ENCODE assay signal across 27 cellular contexts in genomic region chr15:61480863-61481262, GRCh38.
"Had no signal": no experiment of that assay in that cellular context is flagged by ENCODE, and none has a peak within 500 bp of the region (broad histone marks: within the 10 kb centered on the region; RNA-seq: fewer than 3 reads in every experiment).

No MANE protein-coding gene starts in this region.

- H3K36me3 Mint-ChIP-seq: activated CD4-positive, alpha-beta memory T cell treated with anti-CD3 and anti-CD28 coated beads for 36 hours; activated naive CD8-positive, alpha-beta T cell treated with anti-CD3 and anti-CD28 coated beads for 36 hours; brain; natural killer cell treated with Interleukin-12 subunit alpha and Interleukin-12 subunit beta and Interleukin-15 and Interleukin-18, amount 100 ng/mL, for 72 hours had no signal

- FAIRE-seq: endothelial cell of umbilical vein, TTC549 had no signal

- H3K9me3 Mint-ChIP-seq: activated CD4-positive, alpha-beta memory T cell treated with anti-CD3 and anti-CD28 coated beads for 36 hours; activated CD4-positive, alpha-beta T cell treated with anti-CD3 and anti-CD28 coated beads, Interleukin-2, amount 10 ng/mL, durations not matched to agents 24 days and 14 days; activated naive CD4-positive, alpha-beta T cell treated with anti-CD3 and anti-CD28 coated beads for 36 hours; activated naive CD8-positive, alpha-beta T cell treated with anti-CD3 and anti-CD28 coated beads for 36 hours; activated T-helper 1 cell treated with anti-CD3 and anti-CD28 coated beads, Interleukin-12 subunit alpha, Interleukin-12 subunit beta, Interleukin-2, Interleukin-4 antibody, amounts not matched to agents 30 ng/mL and 10 ng/mL and 1 ng/mL, durations not matched to agents 14 hours and 24 hours and 36 hours; brain; natural killer cell treated with Interleukin-12 subunit alpha and Interleukin-12 subunit beta and Interleukin-15 and Interleukin-18, amount 100 ng/mL, for 72 hours had no signal

- H3K27me3 Mint-ChIP-seq: brain had no signal

- H3K4me1 ChIP-seq: adrenal gland, spleen, tibial nerve had no signal

- H3K4me1 Mint-ChIP-seq: activated CD4-positive, alpha-beta T cell treated with anti-CD3 and anti-CD28 coated beads, Interleukin-2, amount 10 ng/mL, durations not matched to agents 24 days and 14 days; activated naive CD8-positive, alpha-beta T cell treated with anti-CD3 and anti-CD28 coated beads for 36 hours; brain had no signal

- ATAC-seq: activated CD4-positive, CD25-positive, alpha-beta regulatory T cell treated with anti-CD3 and anti-CD28 coated beads, Interleukin-2, amount 50 U/mL, for 24 hours; esophagus mucosa; left ventricle myocardium superior; mucosa of descending colon; natural killer cell treated with Interleukin-12 subunit alpha and Interleukin-12 subunit beta and Interleukin-15 and Interleukin-18, amount 100 ng/mL, for 72 hours had no signal

- H3K9me3 ChIP-seq: adrenal gland, mucosa of descending colon, spleen, tibial nerve had no signal

- H3K4me3 Mint-ChIP-seq: activated CD4-positive, alpha-beta memory T cell treated with anti-CD3 and anti-CD28 coated beads for 36 hours; activated CD4-positive, alpha-beta T cell treated with anti-CD3 and anti-CD28 coated beads, Interleukin-2, amount 10 ng/mL, durations not matched to agents 24 days and 14 days; activated naive CD4-positive, alpha-beta T cell treated with anti-CD3 and anti-CD28 coated beads for 36 hours; activated naive CD8-positive, alpha-beta T cell treated with anti-CD3 and anti-CD28 coated beads for 36 hours; activated T-helper 1 cell treated with anti-CD3 and anti-CD28 coated beads, Interleukin-12 subunit alpha, Interleukin-12 subunit beta, Interleukin-2, Interleukin-4 antibody, amounts not matched to agents 30 ng/mL and 10 ng/mL and 1 ng/mL, durations not matched to agents 14 hours and 24 hours and 36 hours; brain; natural killer cell treated with Interleukin-12 subunit alpha and Interleukin-12 subunit beta and Interleukin-15 and Interleukin-18, amount 100 ng/mL, for 72 hours had no signal

- H3K27ac Mint-ChIP-seq: activated CD4-positive, alpha-beta memory T cell treated with anti-CD3 and anti-CD28 coated beads for 36 hours; activated CD4-positive, alpha-beta T cell treated with anti-CD3 and anti-CD28 coated beads, Interleukin-2, amount 10 ng/mL, durations not matched to agents 24 days and 14 days; activated naive CD4-positive, alpha-beta T cell treated with anti-CD3 and anti-CD28 coated beads for 36 hours; activated naive CD8-positive, alpha-beta T cell treated with anti-CD3 and anti-CD28 coated beads for 36 hours; activated T-helper 1 cell treated with anti-CD3 and anti-CD28 coated beads, Interleukin-12 subunit alpha, Interleukin-12 subunit beta, Interleukin-2, Interleukin-4 antibody, amounts not matched to agents 30 ng/mL and 10 ng/mL and 1 ng/mL, durations not matched to agents 14 hours and 24 hours and 36 hours; brain; natural killer cell treated with Interleukin-12 subunit alpha and Interleukin-12 subunit beta and Interleukin-15 and Interleukin-18, amount 100 ng/mL, for 72 hours had no signal

- H3K27me3 ChIP-seq: adrenal gland, tibial nerve had no signal

- H3K27ac ChIP-seq: adrenal gland, spleen, tibial nerve, VCaP had no signal

- DNase-seq: activated CD4-positive, alpha-beta memory T cell treated with anti-CD3 and anti-CD28 coated beads for 36 hours; activated CD4-positive, alpha-beta T cell treated with anti-CD3 and anti-CD28 coated beads, Interleukin-2, amount 10 ng/mL, durations not matched to agents 24 days and 14 days; activated CD8-positive, alpha-beta memory T cell treated with anti-CD3 and anti-CD28 coated beads, Interleukin-2, amount 50 U/mL, for 4 hours; activated effector memory CD4-positive, alpha-beta T cell treated with anti-CD3 and anti-CD28 coated beads, Interleukin-2, amount 50 U/mL, for 16 hours; activated naive CD4-positive, alpha-beta T cell treated with anti-CD3 and anti-CD28 coated beads for 36 hours; activated naive CD8-positive, alpha-beta T cell treated with anti-CD3 and anti-CD28 coated beads for 36 hours; activated T-cell treated with anti-CD3 and anti-CD28 coated beads, Interleukin-2, amount 50 U/mL, for 1 hour; adrenal gland; aorta; caudate nucleus; foreskin fibroblast; islet precursor cell; left cardiac atrium; left ventricle myocardium superior; mucosa of descending colon; posterior cingulate gyrus; spleen; stimulated activated naive CD4-positive, alpha-beta T cell treated with Interleukin-2 at 50 U/mL for 16 hours had no signal

- H3K4me3 ChIP-seq: adrenal gland, mucosa of descending colon, spleen, tibial nerve had no signal

- H3K36me3 ChIP-seq: adrenal gland, spleen, tibial nerve had no signal
